Comparison of ENCODE assay signal across 8 cellular contexts in the genomic region with DNA sequence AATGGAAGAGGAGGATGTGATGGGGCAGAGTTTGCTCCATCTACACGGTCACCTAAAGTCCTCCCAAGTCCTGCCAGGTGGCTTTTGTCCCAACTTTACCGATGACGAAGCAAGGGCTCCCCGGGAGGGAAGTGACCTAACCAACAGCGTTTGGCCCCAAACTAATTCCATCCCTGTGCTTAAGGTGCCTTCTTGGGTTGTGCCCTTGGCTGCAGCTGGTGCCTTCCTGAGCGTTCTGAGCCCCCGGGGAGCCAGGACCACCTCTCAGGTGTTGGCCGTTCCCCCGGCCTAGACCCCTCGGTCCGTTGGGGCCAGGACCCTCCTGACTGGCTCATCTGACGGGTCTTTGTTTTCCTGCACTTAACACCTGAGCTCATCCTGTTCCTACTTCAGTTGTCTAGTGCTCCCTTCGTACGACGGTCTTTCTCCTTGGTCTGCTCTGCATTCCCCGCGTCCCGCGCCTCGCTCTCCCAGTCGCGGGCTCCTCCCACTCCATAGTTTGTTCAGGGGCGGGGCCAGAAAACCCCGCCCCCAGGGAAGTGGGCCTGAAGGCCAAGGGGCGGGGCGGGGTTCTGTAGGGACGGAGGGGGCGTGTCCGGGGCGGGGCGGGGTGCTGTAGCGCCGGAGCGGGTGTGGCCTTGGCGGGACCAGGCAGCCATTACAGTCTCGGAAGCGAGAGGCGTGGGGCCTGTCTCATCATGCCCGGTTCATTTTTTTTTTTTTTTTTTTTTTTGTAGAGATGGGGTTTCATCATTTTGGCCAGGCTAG. TPM values are rescaled to one million over a fixed set of nuclear protein-coding genes. Genes with fewer than 3 reads are reported as not detected.
DNase-seq lines count a peak whose midpoint lies in the region; ATAC-seq and TF ChIP-seq lines count a peak whose summit lies in the region.

No MANE protein-coding gene starts in this region.

- H3K27me3 ChIP-seq in mesenchymal stem cell (ENCODE audit: control insufficient read depth in 1 of 2, insufficient read depth in 1 of 2, low read length in 2 of 2), result peaks cover 19 to 29% of the 10 kb centered on the region in 2 experiments

- TF ChIP-seq CTCF in GM12865 (IDR thresholded peaks at IDR 0.05; ENCODE audit: insufficient read depth, low read depth, low read length, missing control alignments), result no peak

- H3K79me1 ChIP-seq in mesenchymal stem cell (replicated peaks; ENCODE audit: low read length, poor library complexity, severe bottlenecking), result no peaks in the 10 kb centered on the region

- no peak overlapping the region for H3K9ac ChIP-seq in mesenchymal stem cell (ENCODE audit: low read length)

- H3K4me3 ChIP-seq in GM12865 (ENCODE audit: low read depth, low read length) (peak overlapping the region; percentile 28), mesenchymal stem cell (ENCODE audit: insufficient read depth in 1 of 2, low read depth in 1 of 2, low read length in 2 of 2) (peak overlapping the region in 1 of 2 experiments; percentile 45)

- no peak overlapping the region for H3K4ac ChIP-seq in mesenchymal stem cell (ENCODE audit: low read depth in 1 of 2, low read length in 2 of 2)

- H3K9me3 ChIP-seq in mesenchymal stem cell (ENCODE audit: control insufficient read depth, low read length), result no peaks in the 10 kb centered on the region

- H2AFZ ChIP-seq in mesenchymal stem cell (ENCODE audit: low read depth, low read length), result no peak overlapping the region

- H3K27ac ChIP-seq in mesenchymal stem cell (ENCODE audit: low read length, poor library complexity, severe bottlenecking), result no peak overlapping the region

- no peak overlapping the region for H2BK15ac ChIP-seq in mesenchymal stem cell (ENCODE audit: low read depth, poor library complexity, severe bottlenecking)

- H3K18ac ChIP-seq in mesenchymal stem cell (ENCODE audit: low read depth in 1 of 2, low read length in 2 of 2), result no peak overlapping the region

- peak; percentile 96 for DNase-seq in GM12865 (ENCODE audit: low read depth)
- peak; percentile 68 for DNase-seq in NCI-H748 treated with DMSO at 0.1 percent for 48 hours (lab: John Stamatoyannopoulos, UW)
- peak; percentile 94 for DNase-seq in activated CD8-positive, alpha-beta memory T cell treated with anti-CD3 and anti-CD28 coated beads for 24 hours
- DNase-seq in effector CD8-positive, alpha-beta T cell (lab: John Stamatoyannopoulos, UW), result peak; percentile 87
- peak; percentile 89 for DNase-seq in mesenchymal stem cell
- peak; percentile 89 for DNase-seq in stimulated activated CD8-positive, alpha-beta memory T cell treated with anti-CD3 and anti-CD28 coated beads, Interleukin-15, amount 100 ng/mL, for 24 hours (ENCODE audit: low read depth)

- no peak overlapping the region for H2AK5ac ChIP-seq in mesenchymal stem cell (ENCODE audit: low read length, severe bottlenecking)

- no peak overlapping the region for H3K23ac ChIP-seq in mesenchymal stem cell (ENCODE audit: low read length in 2 of 2)

- peaks cover 11% of the 10 kb centered on the region for H3K4me1 ChIP-seq in mesenchymal stem cell (ENCODE audit: control insufficient read depth, insufficient read depth, low read depth, low read length)

- H2BK12ac ChIP-seq in mesenchymal stem cell (ENCODE audit: low read length in 2 of 2), result no peak overlapping the region

- no peaks in the 10 kb centered on the region for H3K36me3 ChIP-seq in mesenchymal stem cell (ENCODE audit: control insufficient read depth in 1 of 2, insufficient read depth in 2 of 2, low read depth in 1 of 2, low read length in 2 of 2)

- 8% methylated on average over 28 of the region's 39 CpGs for WGBS in mesenchymal stem cell

- ATAC-seq in HG03159 (IDR thresholded peaks at IDR 0.05; ENCODE audit: unreplicated experiment) (peak; percentile 39), HG03460 (IDR thresholded peaks at IDR 0.05; ENCODE audit: unreplicated experiment) (no peak)

- H3K14ac ChIP-seq in mesenchymal stem cell (ENCODE audit: low read length in 2 of 2), result no peak overlapping the region

- H2BK120ac ChIP-seq in mesenchymal stem cell (ENCODE audit: low read depth, low read length), result no peak overlapping the region

- peak overlapping the region; percentile 5 for H3K4me2 ChIP-seq in mesenchymal stem cell (ENCODE audit: low read length, poor library complexity, severe bottlenecking)

- H4K91ac ChIP-seq in mesenchymal stem cell (ENCODE audit: low read length), result no peak overlapping the region

- no peak overlapping the region for H2BK5ac ChIP-seq in mesenchymal stem cell (ENCODE audit: low read depth, low read length, poor library complexity, severe bottlenecking)

- H4K8ac ChIP-seq in mesenchymal stem cell (ENCODE audit: low read length), result peak overlapping the region; percentile 41

RNA-seq across cellular contexts. Expression of gene ZSCAN10, which starts 0.8 kb away (rescaled TPM):
- polyA plus RNA-seq in mesenchymal stem cell (2013, experiment 1 of 2), result not detected
- polyA plus RNA-seq in mesenchymal stem cell (2013, experiment 2 of 2), result not detected

RNA-seq across cellular contexts. Expression of gene ZNF205, which starts 12.5 kb away (rescaled TPM):
- polyA plus RNA-seq in mesenchymal stem cell (2013, experiment 1 of 2), result 8.4 TPM
- 8.1 TPM for polyA plus RNA-seq in mesenchymal stem cell (2013, experiment 2 of 2)

RNA-seq across cellular contexts. Expression of gene IL32, which starts 34.5 kb away (rescaled TPM):
- 5.7 TPM for polyA plus RNA-seq in mesenchymal stem cell (2013, experiment 1 of 2)
- 5.9 TPM for polyA plus RNA-seq in mesenchymal stem cell (2013, experiment 2 of 2)

RNA-seq across cellular contexts. Expression of gene ZNF213, which starts 34.9 kb away (rescaled TPM):
- polyA plus RNA-seq in mesenchymal stem cell (2013, experiment 1 of 2), result 6.1 TPM
- 5.7 TPM for polyA plus RNA-seq in mesenchymal stem cell (2013, experiment 2 of 2)

RNA-seq across cellular contexts. Expression of gene MMP25, which starts 53.6 kb away (rescaled TPM):
- 0.01 TPM for polyA plus RNA-seq in mesenchymal stem cell (2013, experiment 1 of 2)
- polyA plus RNA-seq in mesenchymal stem cell (2013, experiment 2 of 2), result 0.01 TPM
